Comparison of ENCODE assay signal across 7 cellular contexts in the genomic region with DNA sequence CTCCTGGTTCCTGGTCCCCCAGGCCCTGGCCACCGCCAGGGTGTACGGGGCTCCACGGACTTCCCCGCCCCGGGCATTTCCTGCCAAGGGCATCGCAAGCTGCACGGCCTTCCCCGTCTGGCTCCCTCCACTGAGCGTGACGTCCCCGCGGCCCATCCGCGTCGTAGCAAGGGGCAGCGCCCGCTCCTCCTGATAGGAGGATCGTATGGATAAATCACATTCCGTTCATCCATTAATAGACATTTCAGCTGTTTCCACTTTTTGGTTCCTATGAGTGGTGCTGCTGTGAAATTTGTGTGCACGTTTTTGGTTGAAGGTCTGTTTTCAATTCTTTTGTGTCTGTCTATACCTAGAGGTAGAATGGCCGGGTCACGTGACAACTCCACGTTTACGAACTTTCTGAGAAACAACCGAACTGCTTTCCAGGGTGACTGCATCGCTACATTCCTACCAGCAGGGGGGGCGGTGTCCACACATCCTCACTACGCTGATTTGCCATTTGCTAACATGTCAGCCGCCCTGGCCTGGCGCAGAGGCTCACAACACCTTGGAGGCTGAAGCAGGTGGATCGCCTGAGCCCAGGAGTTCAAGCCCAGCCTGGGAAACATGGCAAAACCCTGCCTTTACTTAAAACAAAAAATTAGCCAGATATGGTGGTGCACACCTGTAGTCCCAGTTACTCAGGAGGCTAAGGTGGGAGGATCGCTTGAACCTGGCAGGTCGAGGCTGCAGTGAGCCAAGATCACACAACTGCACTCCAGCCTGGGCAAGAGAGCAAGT. TPM values are rescaled to one million over a fixed set of nuclear protein-coding genes. Genes with fewer than 3 reads are reported as not detected.
DNase-seq lines count a peak whose midpoint lies in the region; ATAC-seq and TF ChIP-seq lines count a peak whose summit lies in the region.

No MANE protein-coding gene starts in this region.

- peak; percentile 80 for DNase-seq in NAMALWA (ENCODE audit: low spot score)
- peak; percentile 44 for DNase-seq in T-helper 22 cell (ENCODE audit: low read depth)
- no peak for DNase-seq in ascending aorta (ENCODE audit: low spot score in 2 of 2)
- peak; percentile 21 to 64 for DNase-seq in hippocampal formation (lab: John Stamatoyannopoulos, UW)
- peak; percentile 63 to 71 for DNase-seq in stimulated activated CD4-positive, alpha-beta T cell treated with anti-CD3 and anti-CD28 coated beads, Interleukin-12 subunit alpha, Interleukin-12 subunit beta, amount 100 ng/mL, for 24 hours (ENCODE audit: low read depth in 2 of 2)

- no peaks in the 10 kb centered on the region for H3K4me1 ChIP-seq in ascending aorta

- H3K27ac ChIP-seq in ascending aorta, result no peak overlapping the region

- no peaks in the 10 kb centered on the region for H3K9me3 ChIP-seq in ascending aorta

- H3K36me3 ChIP-seq in ascending aorta, result no peaks in the 10 kb centered on the region

- intact Hi-C loops in ascending aorta (cut with DNase I), result no loop called here

- no peak for ATAC-seq in HG03469 (IDR thresholded peaks at IDR 0.05; ENCODE audit: unreplicated experiment)

- no peaks in the 10 kb centered on the region for H3K27me3 ChIP-seq in ascending aorta

- no peak overlapping the region for H3K4me3 ChIP-seq in ascending aorta

- TF ChIP-seq CTCF in GM12872 (IDR thresholded peaks at IDR 0.05; ENCODE audit: insufficient read depth, low read depth, low read length) (peak; percentile 93), ascending aorta (IDR thresholded peaks at IDR 0.05) (peak; percentile 36 to 51 (median 45))

RNA-seq across cellular contexts. Expression of gene KCNQ2, which starts 37.7 kb away (rescaled TPM):
- total RNA-seq in ascending aorta, result not detected

Comparison
In these comparisons a context has a peak if more than half of its experiments do, and no peak if none do; other contexts are left out.
1. DNase-seq: peak in NAMALWA (single experiment), T-helper 22 cell (single experiment), hippocampal formation (2 of 2) and stimulated activated CD4-positive, alpha-beta T cell treated with anti-CD3 and anti-CD28 coated beads, Interleukin-12 subunit alpha, Interleukin-12 subunit beta, amount 100 ng/mL, for 24 hours (2 of 2); none in ascending aorta (0 of 2).